In genomic region chr15:33126559-33127290, GRCh38 we compare ENCODE assay signal across 8 cellular contexts.
DNase-seq lines count a peak whose midpoint lies in the region; ATAC-seq and TF ChIP-seq lines count a peak whose summit lies in the region.

No MANE protein-coding gene starts in this region.

- H3K36me3 ChIP-seq in aorta (ENCODE audit: control insufficient read depth in 1 of 2, insufficient read depth in 2 of 2, low read length in 1 of 2) = no peaks in the 10 kb centered on the region

- H3K9me3 Mint-ChIP-seq in activated CD8-positive, alpha-beta memory T cell treated with anti-CD3 and anti-CD28 coated beads, Interleukin-2, amount 10 ng/mL, durations not matched to agents 7 days and 5 days (ENCODE audit: low read depth) = no peaks in the 10 kb centered on the region

- H3K27me3 ChIP-seq in aorta (ENCODE audit: control insufficient read depth in 1 of 2, insufficient read depth in 2 of 2, low read length in 1 of 2) = no peaks in the 10 kb centered on the region

- CTCF ChIA-PET in activated CD8-positive, alpha-beta memory T cell treated with anti-CD3 and anti-CD28 coated beads, Interleukin-2, amount 10 ng/mL, durations not matched to agents 7 days and 5 days (lab: Charles Lee) = no interaction called here

- H3K4me3 Mint-ChIP-seq in activated CD8-positive, alpha-beta memory T cell treated with anti-CD3 and anti-CD28 coated beads, Interleukin-2, amount 10 ng/mL, durations not matched to agents 7 days and 5 days = no peak overlapping the region

- TF ChIP-seq CTCF in fibroblast of villous mesenchyme (IDR thresholded peaks at IDR 0.05; ENCODE audit: insufficient read depth, low read depth, low read length) (no peak), omental fat pad (IDR thresholded peaks at IDR 0.05) (no peak)

- H3K4me3 ChIP-seq in fibroblast of villous mesenchyme (ENCODE audit: low read depth, low read length) (peak overlapping the region; percentile 17), aorta (ENCODE audit: low read length in 2 of 2) (no peak overlapping the region)

- H3K4me1 ChIP-seq in aorta (ENCODE audit: control insufficient read depth in 1 of 2, insufficient read depth in 2 of 2, low read length in 2 of 2) = no peaks in the 10 kb centered on the region

- intact Hi-C loops in posterior vena cava (cut with DNase I) = loop anchor here (1.0 to 10.0 kb wide), 2 partner anchors 34 to 102 kb away; no protein-coding TSS in a partner anchor
- intact Hi-C loops in aorta (cut with DNase I) = no loop called here

- WGBS in aorta, 2 donors = 23 to 24% methylated on average over 13 of the region's 13 CpGs

- H3K4me1 Mint-ChIP-seq in activated CD8-positive, alpha-beta memory T cell treated with anti-CD3 and anti-CD28 coated beads, Interleukin-2, amount 10 ng/mL, durations not matched to agents 7 days and 5 days = peaks cover 5% of the 10 kb centered on the region

- H3K27ac Mint-ChIP-seq in activated CD8-positive, alpha-beta memory T cell treated with anti-CD3 and anti-CD28 coated beads, Interleukin-2, amount 10 ng/mL, durations not matched to agents 7 days and 5 days = no peak overlapping the region

- DNase-seq in activated CD8-positive, alpha-beta memory T cell treated with anti-CD3 and anti-CD28 coated beads for 1 hour (ENCODE audit: extremely low read depth in 1 of 2, low read depth in 1 of 2) = peak; percentile 30 to 43
- no peak for DNase-seq in activated CD8-positive, alpha-beta memory T cell treated with anti-CD3 and anti-CD28 coated beads, Interleukin-2, amount 10 ng/mL, durations not matched to agents 7 days and 5 days
- DNase-seq in NCI-H526 treated with DMSO at 0.1 percent for 48 hours (lab: John Stamatoyannopoulos, UW) = peak; percentile 60
- DNase-seq in activated T-cell treated with anti-CD3 and anti-CD28 coated beads for 4 hours = peak; percentile 44
- DNase-seq in fibroblast of villous mesenchyme (ENCODE audit: low read depth) = peak; percentile 96
- peak; percentile 89 for DNase-seq in posterior vena cava (ENCODE audit: low spot score)
- peak; percentile 82 to 86 for DNase-seq in aorta
- DNase-seq in omental fat pad (ENCODE audit: low spot score) = no peak

- ATAC-seq in activated CD8-positive, alpha-beta memory T cell treated with anti-CD3 and anti-CD28 coated beads, Interleukin-2, amount 10 ng/mL, durations not matched to agents 7 days and 5 days = no peak
- ATAC-seq in aorta (ENCODE audit: low FRiP score) = peak; percentile 48
- ATAC-seq in omental fat pad (ENCODE audit: low FRiP score) = no peak

- no peaks in the 10 kb centered on the region for H3K27me3 Mint-ChIP-seq in activated CD8-positive, alpha-beta memory T cell treated with anti-CD3 and anti-CD28 coated beads, Interleukin-2, amount 10 ng/mL, durations not matched to agents 7 days and 5 days

- H3K36me3 Mint-ChIP-seq in activated CD8-positive, alpha-beta memory T cell treated with anti-CD3 and anti-CD28 coated beads, Interleukin-2, amount 10 ng/mL, durations not matched to agents 7 days and 5 days = no peaks in the 10 kb centered on the region

- no peaks in the 10 kb centered on the region for H3K9me3 ChIP-seq in aorta (ENCODE audit: control insufficient read depth, low read length)

- no peak overlapping the region for H3K27ac ChIP-seq in aorta (ENCODE audit: low read depth in 1 of 2, low read length in 2 of 2)

Comparison
In these comparisons a context has a peak if more than half of its experiments do, and no peak if none do; other contexts are left out.
1. DNase-seq: peak in activated CD8-positive, alpha-beta memory T cell treated with anti-CD3 and anti-CD28 coated beads for 1 hour (2 of 2), NCI-H526 treated with DMSO at 0.1 percent for 48 hours (single experiment), activated T-cell treated with anti-CD3 and anti-CD28 coated beads for 4 hours (single experiment), fibroblast of villous mesenchyme (single experiment), posterior vena cava (single experiment) and aorta (2 of 2); none in activated CD8-positive, alpha-beta memory T cell treated with anti-CD3 and anti-CD28 coated beads, Interleukin-2, amount 10 ng/mL, durations not matched to agents 7 days and 5 days (single experiment) and omental fat pad (single experiment).
2. intact Hi-C loops: an anchor here in posterior vena cava (1.0 to 10.0 kb wide); none called in aorta.